10 cellular contexts compared by ENCODE assay signal in genomic region chr1:29513357-29513756, GRCh38.
DNase-seq lines count a peak whose midpoint lies in the region; ATAC-seq, FAIRE-seq and TF ChIP-seq lines count a peak whose summit lies in the region.
"Had no signal": no experiment of that assay in that cellular context is flagged by ENCODE, and none has a peak within 500 bp of the region (broad histone marks: within the 10 kb centered on the region; RNA-seq: fewer than 3 reads in every experiment).

No MANE protein-coding gene starts in this region.

- no peaks in the 10 kb centered on the region for H3K4me1 Mint-ChIP-seq in activated T-cell treated with anti-CD3 and anti-CD28 coated beads, Interleukin-2, amount 50 U/mL, for 4 hours (ENCODE audit: low read depth)

- no peak overlapping the region for H3K4me3 Mint-ChIP-seq in activated T-cell treated with anti-CD3 and anti-CD28 coated beads, Interleukin-2, amount 50 U/mL, for 4 hours
- H3K4me3 Mint-ChIP-seq: dendritic cell treated with granulocyte-macrophage colony-stimulating factor and Interleukin-4, amounts not matched to agents 40 ng/mL and 50 ng/mL, for 4 days had no signal

- H2AFZ ChIP-seq in keratinocyte (ENCODE audit: control insufficient read depth, low read length) = no peak overlapping the region

- H3K9me3 Mint-ChIP-seq in activated T-cell treated with anti-CD3 and anti-CD28 coated beads, Interleukin-2, amount 50 U/mL, for 4 hours = peaks cover 5% of the 10 kb centered on the region

- peak; percentile 72 for DNase-seq in A673 (ENCODE audit: low spot score)
- peak; percentile 35 for DNase-seq in GM04504 (ENCODE audit: low read depth)
- peak; percentile 41 to 57 for DNase-seq in NCI-H1930 (lab: John Stamatoyannopoulos, UW)
- peak; percentile 78 for DNase-seq in astrocyte of the hippocampus (ENCODE audit: low read depth, low spot score)
- DNase-seq in keratinocyte (ENCODE audit: low read depth, low spot score) = no peak
- peak; percentile 32 to 84 for DNase-seq in vagina (ENCODE audit: extremely low spot score in 2 of 2)
- DNase-seq in activated T-cell treated with anti-CD3 and anti-CD28 coated beads, Interleukin-2, amount 50 U/mL, for 4 hours = no peak

- H3K9me3 ChIP-seq in A673 (ENCODE audit: low read depth, low read length, poor library complexity, severe bottlenecking) (no peaks in the 10 kb centered on the region), keratinocyte (ENCODE audit: control insufficient read depth, low read depth, low read length) (no peaks in the 10 kb centered on the region), vagina (no peaks in the 10 kb centered on the region)
- H3K9me3 ChIP-seq: HAP-1 had no signal

- H4K20me1 ChIP-seq in keratinocyte (ENCODE audit: control insufficient read depth, extremely low read depth, insufficient read depth, low read length) = no peaks in the 10 kb centered on the region

- no peaks in the 10 kb centered on the region for H3K79me2 ChIP-seq in keratinocyte (ENCODE audit: control insufficient read depth, insufficient read depth, low read length)

- peaks cover 8% of the 10 kb centered on the region for H3K27me3 Mint-ChIP-seq in activated T-cell treated with anti-CD3 and anti-CD28 coated beads, Interleukin-2, amount 50 U/mL, for 4 hours (ENCODE audit: low read depth)

- H3K36me3 ChIP-seq in A673 (ENCODE audit: insufficient read depth, low read length, poor library complexity, severe bottlenecking) (no peaks in the 10 kb centered on the region), keratinocyte (ENCODE audit: control insufficient read depth in 2 of 2, extremely low read depth in 1 of 2, insufficient read depth in 2 of 2, low read length in 2 of 2) (no peaks in the 10 kb centered on the region), vagina (no peaks in the 10 kb centered on the region)
- H3K36me3 ChIP-seq: HAP-1 had no signal

- H3K9ac ChIP-seq in keratinocyte (ENCODE audit: control insufficient read depth, extremely low read depth, insufficient read depth, low read length) = no peak overlapping the region

- BruUV-seq in A673 (replicated peaks; lab: Mats Ljungman, UMichigan) = no TSS peak

- H3K27ac ChIP-seq in A673 (ENCODE audit: low read depth, low read length, poor library complexity, severe bottlenecking) = no peak overlapping the region
- H3K27ac ChIP-seq in keratinocyte (ENCODE audit: control insufficient read depth, insufficient read depth, low read length) = no peak overlapping the region
- H3K27ac ChIP-seq in vagina = no peak overlapping the region

- H3K36me3 Mint-ChIP-seq in activated T-cell treated with anti-CD3 and anti-CD28 coated beads, Interleukin-2, amount 50 U/mL, for 4 hours (ENCODE audit: insufficient read depth) = no peaks in the 10 kb centered on the region

- no peak overlapping the region for H3K4me2 ChIP-seq in keratinocyte (ENCODE audit: control insufficient read depth, extremely low read depth, insufficient read depth, low read depth, low read length)

- peak; percentile 65 for TF ChIP-seq CTCF in A673 (conservative IDR thresholded peaks at IDR 0.05; ENCODE audit: low read depth, low read length)
- TF ChIP-seq CTCF in keratinocyte (optimal IDR thresholded peaks at IDR 0.05 in 1 of 3, IDR thresholded peaks at IDR 0.05 in 1 of 3, conservative IDR thresholded peaks at IDR 0.05 in 1 of 3; ENCODE audit: extremely low read depth in 1 of 3, insufficient read depth in 2 of 3, low read length in 3 of 3) = peak; percentile 84 to 96 (median 90)
- no peak for TF ChIP-seq CTCF in vagina (IDR thresholded peaks at IDR 0.05)

- intact Hi-C loops in A673 (cut with micrococcal nuclease; ENCODE audit: unreplicated experiment) (loop anchor here (2.0 to 10.0 kb wide), 2 partner anchors 571 to 1195 kb away; no protein-coding TSS in a partner anchor), vagina (cut with DNase I) (no loop called here)

- dilution Hi-C loops in keratinocyte (cut with MboI; ENCODE audit: extremely low pct_ligation_motif_present, low sequenced_read_pairs) = loop anchor here (10.0 kb wide), 1 partner anchor 171 kb away; no protein-coding TSS in a partner anchor

- no peaks in the 10 kb centered on the region for H3K4me1 ChIP-seq in A673 (ENCODE audit: insufficient read depth, low read length, poor library complexity, severe bottlenecking)
- H3K4me1 ChIP-seq in keratinocyte (ENCODE audit: control insufficient read depth, extremely low read depth, insufficient read depth, low read length) = no peaks in the 10 kb centered on the region
- H3K4me1 ChIP-seq in vagina = no peaks in the 10 kb centered on the region
- H3K4me1 ChIP-seq: HAP-1 had no signal

- H3K9me1 ChIP-seq in keratinocyte (ENCODE audit: control insufficient read depth, extremely low read depth, insufficient read depth, low read length) = no peaks in the 10 kb centered on the region

- no peak for TF ChIP-seq POLR2A in vagina (IDR thresholded peaks at IDR 0.05)

- ATAC-seq in HG02623 (IDR thresholded peaks at IDR 0.05; ENCODE audit: unreplicated experiment) = no peak
- no peak for ATAC-seq in activated T-cell treated with anti-CD3 and anti-CD28 coated beads, Interleukin-2, amount 50 U/mL, for 4 hours

- H3K4me3 ChIP-seq in A673 (ENCODE audit: low read depth, low read length, poor library complexity, severe bottlenecking) (no peak overlapping the region), keratinocyte (ENCODE audit: control insufficient read depth in 2 of 3, extremely low read depth in 1 of 3, insufficient read depth in 2 of 3, low read depth in 1 of 3, low read length in 3 of 3) (no peak overlapping the region), vagina (no peak overlapping the region)
- H3K4me3 ChIP-seq: HAP-1 had no signal

- CTCF ChIA-PET in A673 (lab: Charles Lee) = interaction anchor here (0.8 kb wide), 1 partner anchor 572 kb away, joined by 3 read pairs; no protein-coding TSS in a partner anchor

- FAIRE-seq in keratinocyte (lab: Jason Lieb, UNC) = peak; percentile 79

- peaks cover 38% of the 10 kb centered on the region for H3K27me3 ChIP-seq in A673 (replicated peaks; ENCODE audit: insufficient read depth, low read depth, low read length, poor library complexity)
- H3K27me3 ChIP-seq in keratinocyte (ENCODE audit: control insufficient read depth, extremely low read depth, insufficient read depth, low read length) = peaks cover 6% of the 10 kb centered on the region
- no peaks in the 10 kb centered on the region for H3K27me3 ChIP-seq in vagina

- POLR2A ChIA-PET in A673 (lab: Charles Lee; ENCODE audit: low non-redundant PET) = no interaction called here

Comparison
In these comparisons a context has a peak if more than half of its experiments do, and no peak if none do; other contexts are left out.
1. DNase-seq: peak in A673 (single experiment), GM04504 (single experiment), NCI-H1930 (2 of 2), astrocyte of the hippocampus (single experiment) and vagina (2 of 2); none in keratinocyte (single experiment) and activated T-cell treated with anti-CD3 and anti-CD28 coated beads, Interleukin-2, amount 50 U/mL, for 4 hours (single experiment).
2. CTCF ChIP-seq: peak in A673 (single experiment) and keratinocyte (3 of 3); none in vagina (0 of 3).